In genomic region chr6:170265655-170266054, GRCh38 we compare ENCODE assay signal across 10 cellular contexts. TPM values are rescaled to one million over a fixed set of nuclear protein-coding genes. Genes with fewer than 3 reads are reported as not detected.
DNase-seq lines count a peak whose midpoint lies in the region; ATAC-seq and TF ChIP-seq lines count a peak whose summit lies in the region.
"Had no signal": no experiment of that assay in that cellular context is flagged by ENCODE, and none has a peak within 500 bp of the region (broad histone marks: within the 10 kb centered on the region; RNA-seq: fewer than 3 reads in every experiment).

No MANE protein-coding gene starts in this region.

- H3K27me3 Mint-ChIP-seq in activated naive CD8-positive, alpha-beta T cell treated with anti-CD3 and anti-CD28 coated beads, Interleukin-2, amount 50 U/mL, for 24 hours, result peaks cover 3% of the 10 kb centered on the region

- ATAC-seq in upper lobe of left lung (ENCODE audit: low FRiP score in 2 of 2), result peak; percentile 43 to 46
- ATAC-seq in activated naive CD8-positive, alpha-beta T cell treated with anti-CD3 and anti-CD28 coated beads, Interleukin-2, amount 50 U/mL, for 24 hours, result no peak

- DNase-seq in NCI-H1436 (lab: John Stamatoyannopoulos, UW) (peak; percentile 66), NCI-H1436 treated with DMSO at 0.1 percent for 48 hours (lab: John Stamatoyannopoulos, UW) (no peak), dorsolateral prefrontal cortex (peak; percentile 19 to 90 (median 82)), medulla oblongata (ENCODE audit: extremely low spot score) (peak; percentile 83), upper lobe of left lung (peak; percentile 56 to 89), activated T-cell treated with anti-CD3 and anti-CD28 coated beads for 4 hours (no peak)
- no peak for DNase-seq in activated CD4-positive, alpha-beta T cell treated with anti-CD3 and anti-CD28 coated beads for 1 hour
- no peak for DNase-seq in activated naive CD8-positive, alpha-beta T cell treated with anti-CD3 and anti-CD28 coated beads, Interleukin-2, amount 50 U/mL, for 24 hours
- DNase-seq: activated CD4-positive, alpha-beta memory T cell treated with anti-CD3 and anti-CD28 coated beads for 36 hours; MG63 had no signal

- H3K4me3 Mint-ChIP-seq in activated naive CD8-positive, alpha-beta T cell treated with anti-CD3 and anti-CD28 coated beads, Interleukin-2, amount 50 U/mL, for 24 hours, result no peak overlapping the region
- H3K4me3 Mint-ChIP-seq: activated CD4-positive, alpha-beta memory T cell treated with anti-CD3 and anti-CD28 coated beads for 36 hours had no signal

- H3K27ac Mint-ChIP-seq in activated naive CD8-positive, alpha-beta T cell treated with anti-CD3 and anti-CD28 coated beads, Interleukin-2, amount 50 U/mL, for 24 hours, result no peak overlapping the region
- H3K27ac Mint-ChIP-seq: activated CD4-positive, alpha-beta memory T cell treated with anti-CD3 and anti-CD28 coated beads for 36 hours had no signal

- TF ChIP-seq POLR2A in upper lobe of left lung (IDR thresholded peaks at IDR 0.05), result no peak

- H3K4me1 Mint-ChIP-seq in activated naive CD8-positive, alpha-beta T cell treated with anti-CD3 and anti-CD28 coated beads, Interleukin-2, amount 50 U/mL, for 24 hours, result no peaks in the 10 kb centered on the region

- TF ChIP-seq CTCF in dorsolateral prefrontal cortex (IDR thresholded peaks at IDR 0.05 in 54 of 56, conservative IDR thresholded peaks at IDR 0.05 in 2 of 56; ENCODE audit: low read depth in 1 of 56, partially characterized antibody in 56 of 56) (peak in 2 of 56 donors; percentile 5 to 13), upper lobe of left lung (IDR thresholded peaks at IDR 0.05) (no peak)

- H3K4me3 ChIP-seq in dorsolateral prefrontal cortex, result peak overlapping the region in 51 of 59 donors; percentile 3 to 60 (median 28)
- no peak overlapping the region for H3K4me3 ChIP-seq in upper lobe of left lung
- H3K4me3 ChIP-seq: MG63 had no signal

- H3K4me1 ChIP-seq in upper lobe of left lung, result peaks cover 9 to 19% (median 11%) of the 10 kb centered on the region in 4 donors

- intact Hi-C loops in dorsolateral prefrontal cortex (cut with DNase I), result loop anchor here in 1 of 2 donors (2.0 kb wide), 1 partner anchor 25 kb away; the partner anchor contains the start of gene DLL1

- 51 to 53% methylated on average over 22 of the region's 22 CpGs for WGBS in upper lobe of left lung, 2 donors

- no peak for TF ChIP-seq EP300 in upper lobe of left lung (IDR thresholded peaks at IDR 0.05)

- no peaks in the 10 kb centered on the region for H3K27me3 ChIP-seq in dorsolateral prefrontal cortex
- H3K27me3 ChIP-seq in upper lobe of left lung, result no peaks in the 10 kb centered on the region
- H3K27me3 ChIP-seq: MG63 had no signal

- H3K27ac ChIP-seq in dorsolateral prefrontal cortex (peak overlapping the region; percentile 2 to 98 (median 91)), upper lobe of left lung (peak overlapping the region in 2 of 4 donors; percentile 24 to 65)

- H3K36me3 Mint-ChIP-seq in activated naive CD8-positive, alpha-beta T cell treated with anti-CD3 and anti-CD28 coated beads, Interleukin-2, amount 50 U/mL, for 24 hours (ENCODE audit: low read depth), result no peaks in the 10 kb centered on the region
- H3K36me3 Mint-ChIP-seq: activated CD4-positive, alpha-beta memory T cell treated with anti-CD3 and anti-CD28 coated beads for 36 hours had no signal

- no peaks in the 10 kb centered on the region for H3K9me3 Mint-ChIP-seq in activated naive CD8-positive, alpha-beta T cell treated with anti-CD3 and anti-CD28 coated beads, Interleukin-2, amount 50 U/mL, for 24 hours
- H3K9me3 Mint-ChIP-seq: activated CD4-positive, alpha-beta memory T cell treated with anti-CD3 and anti-CD28 coated beads for 36 hours had no signal

- no peaks in the 10 kb centered on the region for H3K9me3 ChIP-seq in upper lobe of left lung
- H3K9me3 ChIP-seq: MG63 had no signal

- H3K36me3 ChIP-seq in upper lobe of left lung, result no peaks in the 10 kb centered on the region
- H3K36me3 ChIP-seq: MG63 had no signal

RNA-seq across cellular contexts. Expression of gene DLL1, which starts 25.2 kb away (rescaled TPM):
- 10 to 100 TPM in 104 of 120 experiments, 1 to 10 TPM in 16; 4.7 to 47.2 (median 15.7) TPM for total RNA-seq in dorsolateral prefrontal cortex
- total RNA-seq in upper lobe of left lung, result 10 to 100 TPM in 3 of 6 donors, 1 to 10 TPM in 3; 3.8 to 20.1 (median 10.2) TPM

RNA-seq across cellular contexts. Expression of gene FAM120B, which starts 40.9 kb away (rescaled TPM):
- total RNA-seq in dorsolateral prefrontal cortex, result 10 to 100 TPM; 37.3 to 72.0 (median 55.7) TPM
- total RNA-seq in upper lobe of left lung, result 10 to 100 TPM; 20.1 to 51.3 (median 28.3) TPM

Comparison
In these comparisons a context has a peak if more than half of its experiments do, and no peak if none do; other contexts are left out.
1. DNase-seq: peak in NCI-H1436 (single experiment), dorsolateral prefrontal cortex (10 of 10), medulla oblongata (single experiment) and upper lobe of left lung (2 of 2); none in NCI-H1436 treated with DMSO at 0.1 percent for 48 hours (single experiment), activated CD4-positive, alpha-beta T cell treated with anti-CD3 and anti-CD28 coated beads for 1 hour (single experiment), activated naive CD8-positive, alpha-beta T cell treated with anti-CD3 and anti-CD28 coated beads, Interleukin-2, amount 50 U/mL, for 24 hours (single experiment) and activated T-cell treated with anti-CD3 and anti-CD28 coated beads for 4 hours (single experiment).
2. H3K4me3 ChIP-seq: peak in dorsolateral prefrontal cortex (51 of 59); none in upper lobe of left lung (0 of 4).